Comparison of ENCODE assay signal across 8 cellular contexts in the genomic region with DNA sequence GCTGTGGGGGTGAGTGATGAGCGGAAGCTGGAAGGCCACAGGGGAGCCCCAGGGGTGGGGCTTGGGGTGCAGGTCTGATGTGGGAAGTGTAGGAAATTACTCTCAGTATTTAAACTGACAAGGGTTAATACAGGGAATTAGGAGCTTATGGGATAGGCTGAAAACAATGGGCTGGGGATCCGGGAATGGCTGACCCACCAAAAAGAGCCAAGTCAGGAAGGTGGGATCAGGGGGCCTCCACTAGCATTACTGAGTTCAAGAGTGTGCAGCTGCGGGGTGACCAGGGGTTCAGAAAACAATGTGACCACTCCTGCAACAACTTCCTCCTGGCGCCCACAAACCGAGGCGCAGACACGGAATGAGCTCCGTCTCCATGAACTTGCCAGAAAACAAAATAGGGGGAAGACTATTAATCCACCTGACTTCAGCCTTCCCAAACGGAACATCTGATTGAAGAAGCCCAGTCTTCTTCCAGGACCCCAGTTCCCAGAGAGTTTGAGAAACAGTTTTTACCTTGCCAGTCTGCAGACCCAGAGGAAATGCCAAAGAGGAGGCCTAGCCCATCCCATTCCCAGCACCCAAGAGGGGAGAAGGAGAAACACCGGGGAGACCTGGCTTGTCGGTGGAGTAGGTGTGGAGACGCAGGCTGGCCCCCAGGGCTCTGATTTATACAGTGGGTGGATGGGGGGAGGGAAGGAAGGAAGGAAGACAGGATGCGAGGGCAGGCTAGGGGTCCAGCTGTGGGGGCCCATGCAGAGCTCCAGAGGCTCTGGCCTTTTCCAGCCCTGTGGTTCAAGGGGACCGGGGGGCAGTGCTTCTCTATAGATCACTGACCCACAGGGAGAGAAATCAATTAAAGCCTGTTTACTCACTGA. TPM values are rescaled to one million over a fixed set of nuclear protein-coding genes. Genes with fewer than 3 reads are reported as not detected.
DNase-seq lines count a peak whose midpoint lies in the region; ATAC-seq and TF ChIP-seq lines count a peak whose summit lies in the region.

No MANE protein-coding gene starts in this region.

- WGBS in gastroesophageal sphincter (ENCODE audit: low coverage in 1 of 2), 2 donors = 52 to 70% methylated on average over 8 to 11 of the region's 14 CpGs
- 69 to 72% methylated on average over 14 of the region's 14 CpGs for WGBS in testis, 2 donors

- no peaks in the 10 kb centered on the region for H3F3A ChIP-seq in MM.1S (ENCODE audit: insufficient read depth, low read length)

- no peaks in the 10 kb centered on the region for H4K20me1 ChIP-seq in MM.1S (ENCODE audit: insufficient read depth, low read length)

- no peaks in the 10 kb centered on the region for H3K79me2 ChIP-seq in MM.1S (ENCODE audit: low read length)

- H3K4me3 Mint-ChIP-seq in activated CD4-positive, alpha-beta T cell treated with anti-CD3 and anti-CD28 coated beads, Interleukin-2, amount 10 ng/mL, durations not matched to agents 24 days and 14 days = no peak overlapping the region

- peak overlapping the region; percentile 68; the same call in 1 of the 2 replicates for H3K4me3 ChIP-seq in MM.1S (ENCODE audit: low read length)
- H3K4me3 ChIP-seq in gastroesophageal sphincter = peak overlapping the region in 1 of 2 donors; percentile 53
- no peak overlapping the region for H3K4me3 ChIP-seq in testis

- no peak for TF ChIP-seq EP300 in gastroesophageal sphincter (IDR thresholded peaks at IDR 0.05)

- no peak overlapping the region for H3K27ac Mint-ChIP-seq in activated CD4-positive, alpha-beta T cell treated with anti-CD3 and anti-CD28 coated beads, Interleukin-2, amount 10 ng/mL, durations not matched to agents 24 days and 14 days

- no peaks in the 10 kb centered on the region for H3K36me3 ChIP-seq in MM.1S (replicated peaks; ENCODE audit: insufficient read depth, low read length)
- no peaks in the 10 kb centered on the region for H3K36me3 ChIP-seq in gastroesophageal sphincter
- no peaks in the 10 kb centered on the region for H3K36me3 ChIP-seq in testis (ENCODE audit: low read depth, missing control alignments)

- no peak for ATAC-seq in gastroesophageal sphincter
- ATAC-seq in GM18858 (IDR thresholded peaks at IDR 0.05; ENCODE audit: unreplicated experiment) = no peak

- H3K9me3 ChIP-seq in MM.1S (replicated peaks; ENCODE audit: insufficient read depth, low read length) (no peaks in the 10 kb centered on the region), gastroesophageal sphincter (no peaks in the 10 kb centered on the region), testis (no peaks in the 10 kb centered on the region)

- no peaks in the 10 kb centered on the region for H3K27me3 ChIP-seq in MM.1S (replicated peaks; ENCODE audit: insufficient read depth, low read length)
- no peaks in the 10 kb centered on the region for H3K27me3 ChIP-seq in gastroesophageal sphincter
- no peaks in the 10 kb centered on the region for H3K27me3 ChIP-seq in testis

- no peaks in the 10 kb centered on the region for H3K27me3 Mint-ChIP-seq in activated CD4-positive, alpha-beta T cell treated with anti-CD3 and anti-CD28 coated beads, Interleukin-2, amount 10 ng/mL, durations not matched to agents 24 days and 14 days

- intact Hi-C loops in activated CD4-positive, alpha-beta T cell treated with anti-CD3 and anti-CD28 coated beads, Interleukin-2, amount 10 ng/mL, durations not matched to agents 24 days and 14 days (cut with micrococcal nuclease) = loop anchor here (1.0 kb wide), 1 partner anchor 8 kb away; no protein-coding TSS in a partner anchor
- intact Hi-C loops in testis (cut with DNase I; ENCODE audit: low total_unique reads) = no loop called here

- H3K9me3 Mint-ChIP-seq in activated CD4-positive, alpha-beta T cell treated with anti-CD3 and anti-CD28 coated beads, Interleukin-2, amount 10 ng/mL, durations not matched to agents 24 days and 14 days = no peaks in the 10 kb centered on the region

- H2AFZ ChIP-seq in MM.1S (ENCODE audit: low read length) = no peak overlapping the region

- H3K36me3 Mint-ChIP-seq in activated CD4-positive, alpha-beta T cell treated with anti-CD3 and anti-CD28 coated beads, Interleukin-2, amount 10 ng/mL, durations not matched to agents 24 days and 14 days (ENCODE audit: low read depth) = peaks cover 3% of the 10 kb centered on the region

- TF ChIP-seq POLR2A in gastroesophageal sphincter (IDR thresholded peaks at IDR 0.05) (no peak), testis (IDR thresholded peaks at IDR 0.05) (no peak)

- DNase-seq in activated CD4-positive, alpha-beta T cell treated with anti-CD3 and anti-CD28 coated beads, Interleukin-2, amount 10 ng/mL, durations not matched to agents 24 days and 14 days = peak; percentile 75
- no peak for DNase-seq in activated CD4-positive, alpha-beta T cell treated with anti-CD3 and anti-CD28 coated beads, Interleukin-2, amount 50 U/mL, for 4 hours
- no peak for DNase-seq in MM.1S
- DNase-seq in testis = no peak
- DNase-seq in activated gamma-delta T cell (lab: John Stamatoyannopoulos, UW) = no peak
- DNase-seq in NCI-H187 (lab: John Stamatoyannopoulos, UW) = no peak

- peak overlapping the region; percentile 87 for H3K4me2 ChIP-seq in MM.1S (ENCODE audit: low read depth, low read length)

- peaks cover 6% of the 10 kb centered on the region for H3K4me1 Mint-ChIP-seq in activated CD4-positive, alpha-beta T cell treated with anti-CD3 and anti-CD28 coated beads, Interleukin-2, amount 10 ng/mL, durations not matched to agents 24 days and 14 days

- no peak overlapping the region for H3K27ac ChIP-seq in MM.1S (ENCODE audit: low read length)
- peak overlapping the region in 3 of 4 donors; percentile 39 to 69 (median 68) for H3K27ac ChIP-seq in gastroesophageal sphincter
- H3K27ac ChIP-seq in testis = peak overlapping the region; percentile 15 to 19

- H3K9ac ChIP-seq in MM.1S (ENCODE audit: low read length) = no peak overlapping the region

- no peaks in the 10 kb centered on the region for H3K9me2 ChIP-seq in MM.1S (replicated peaks; ENCODE audit: insufficient read depth, low read length)

- no peak for TF ChIP-seq CTCF in MM.1S (IDR thresholded peaks at IDR 0.05; ENCODE audit: low read length)
- TF ChIP-seq CTCF in gastroesophageal sphincter (IDR thresholded peaks at IDR 0.05) = no peak
- TF ChIP-seq CTCF in testis (IDR thresholded peaks at IDR 0.05) = no peak

- no peaks in the 10 kb centered on the region for H3K4me1 ChIP-seq in MM.1S (ENCODE audit: low read length)
- peaks cover 0 to 44% (median 11%) of the 10 kb centered on the region in 3 donors for H3K4me1 ChIP-seq in gastroesophageal sphincter
- H3K4me1 ChIP-seq in testis = peaks cover 15% of the 10 kb centered on the region

RNA-seq across cellular contexts. Expression of gene YY1, which starts 16.5 kb away (rescaled TPM):
- total RNA-seq in activated CD4-positive, alpha-beta T cell treated with anti-CD3 and anti-CD28 coated beads, Interleukin-2, amount 10 ng/mL, durations not matched to agents 24 days and 14 days = 102 and 105 TPM in 2 replicates
- total RNA-seq in gastroesophageal sphincter = 10 to 100 TPM; 55.1 to 76.3 (median 62.5) TPM
- total RNA-seq in testis = 10 to 100 TPM; 58.1 to 68.2 TPM
- polyA plus RNA-seq in testis (ENCODE audit: insufficient read depth, low read depth, low replicate concordance) = 74.2 TPM
